In the genomic region with DNA sequence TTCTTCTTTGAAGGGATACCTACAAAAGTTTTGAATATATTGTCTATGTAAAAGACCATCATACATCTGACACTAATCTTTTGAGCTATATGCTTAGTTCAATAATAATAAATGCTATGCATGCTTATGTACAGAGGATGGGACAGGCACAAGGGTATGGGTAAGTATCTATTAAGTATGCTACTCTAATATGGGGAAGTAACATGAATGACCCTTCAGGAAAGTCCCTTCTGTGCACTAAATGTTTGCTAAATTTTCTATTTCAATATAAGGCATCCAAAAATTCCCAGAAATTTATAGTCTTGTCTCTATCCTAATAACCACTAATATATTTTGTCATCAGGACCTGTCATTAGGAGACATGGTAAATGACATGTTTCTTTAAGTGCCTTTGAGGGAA, we compare ENCODE assay signal across 27 cellular contexts. TPM values are rescaled to one million over a fixed set of nuclear protein-coding genes. Genes with fewer than 3 reads are reported as not detected.
DNase-seq lines count a peak whose midpoint lies in the region; ATAC-seq and TF ChIP-seq lines count a peak whose summit lies in the region.
"Had no signal": no experiment of that assay in that cellular context is flagged by ENCODE, and none has a peak within 500 bp of the region (broad histone marks: within the 10 kb centered on the region; RNA-seq: fewer than 3 reads in every experiment).

No MANE protein-coding gene starts in this region.

- TF ChIP-seq EP300 in transverse colon (IDR thresholded peaks at IDR 0.05; ENCODE audit: low read depth): no peak

- no peaks in the 10 kb centered on the region for H3K36me3 Mint-ChIP-seq in memory B cell
- peaks cover 3% of the 10 kb centered on the region for H3K36me3 Mint-ChIP-seq in activated T-helper 1 cell treated with anti-CD3 and anti-CD28 coated beads, Interleukin-12 subunit alpha, Interleukin-12 subunit beta, Interleukin-2, Interleukin-4 antibody, amounts not matched to agents 30 ng/mL and 10 ng/mL and 1 ng/mL, durations not matched to agents 14 hours and 24 hours and 36 hours (ENCODE audit: low read depth)

- in situ Hi-C loops in transverse colon (cut with MboI; ENCODE audit: low pct_ligation_motif_present in 1 of 4, low pct_unique_long_range_greater_than_20kb in 1 of 4, low sequenced_read_pairs in 3 of 4): no loop called here

- H3K27ac ChIP-seq in DOHH2 (ENCODE audit: low read depth, low read length) (peak overlapping the region; percentile 97), transverse colon (peak overlapping the region in 2 of 4 donors; percentile 32 to 41)
- H3K27ac ChIP-seq: ascending aorta, esophagus muscularis mucosa, uterus had no signal

- peaks cover 99% of the 10 kb centered on the region for H3K79me2 ChIP-seq in DOHH2 (ENCODE audit: control insufficient read depth, low read length)

- peaks cover 21% of the 10 kb centered on the region for H3F3A ChIP-seq in DOHH2 (ENCODE audit: control insufficient read depth, insufficient read depth)

- H3K9me3 Mint-ChIP-seq in memory B cell: peaks cover 1% of the 10 kb centered on the region
- no peaks in the 10 kb centered on the region for H3K9me3 Mint-ChIP-seq in activated T-helper 1 cell treated with anti-CD3 and anti-CD28 coated beads, Interleukin-12 subunit alpha, Interleukin-12 subunit beta, Interleukin-2, Interleukin-4 antibody, amounts not matched to agents 30 ng/mL and 10 ng/mL and 1 ng/mL, durations not matched to agents 14 hours and 24 hours and 36 hours
- H3K9me3 Mint-ChIP-seq: activated CD4-positive, alpha-beta T cell treated with anti-CD3 and anti-CD28 coated beads, Interleukin-2, amount 10 ng/mL, durations not matched to agents 24 days and 14 days; CD4-positive, alpha-beta T cell; nephron progenitor cell had no signal

- peak overlapping the region; percentile 18 for H3K4me3 Mint-ChIP-seq in memory B cell
- H3K4me3 Mint-ChIP-seq in activated T-helper 1 cell treated with anti-CD3 and anti-CD28 coated beads, Interleukin-12 subunit alpha, Interleukin-12 subunit beta, Interleukin-2, Interleukin-4 antibody, amounts not matched to agents 30 ng/mL and 10 ng/mL and 1 ng/mL, durations not matched to agents 14 hours and 24 hours and 36 hours: no peak overlapping the region
- H3K4me3 Mint-ChIP-seq: activated CD4-positive, alpha-beta T cell treated with anti-CD3 and anti-CD28 coated beads, Interleukin-2, amount 10 ng/mL, durations not matched to agents 24 days and 14 days; nephron progenitor cell had no signal

- ATAC-seq in GM21576 (IDR thresholded peaks at IDR 0.05; ENCODE audit: unreplicated experiment): peak; percentile 18
- ATAC-seq in memory B cell (ENCODE audit: low read depth): peak; percentile 66

- H3K36me3 ChIP-seq in DOHH2 (ENCODE audit: control insufficient read depth, low read length) (peaks cover 25% of the 10 kb centered on the region), transverse colon (no peaks in the 10 kb centered on the region)
- H3K36me3 ChIP-seq: ascending aorta, esophagus muscularis mucosa, HAP-1, uterus had no signal

- intact Hi-C loops in transverse colon (cut with DNase I; ENCODE audit: low total_unique reads): no loop called here
- intact Hi-C loops in activated T-helper 1 cell treated with anti-CD3 and anti-CD28 coated beads, Interleukin-12 subunit alpha, Interleukin-12 subunit beta, Interleukin-2, Interleukin-4 antibody, amounts not matched to agents 30 ng/mL and 10 ng/mL and 1 ng/mL, durations not matched to agents 14 hours and 24 hours and 36 hours (cut with micrococcal nuclease): no loop called here

- no peak for TF ChIP-seq POLR2A in transverse colon (IDR thresholded peaks at IDR 0.05)

- H3K4me3 ChIP-seq in DOHH2 (ENCODE audit: low read length): peak overlapping the region; percentile 73
- H3K4me3 ChIP-seq in transverse colon: no peak overlapping the region
- H3K4me3 ChIP-seq: ascending aorta, esophagus muscularis mucosa, HAP-1, smooth muscle cell, uterus had no signal

- peaks cover 68% of the 10 kb centered on the region for H3K4me1 Mint-ChIP-seq in memory B cell
- H3K4me1 Mint-ChIP-seq in activated T-helper 1 cell treated with anti-CD3 and anti-CD28 coated beads, Interleukin-12 subunit alpha, Interleukin-12 subunit beta, Interleukin-2, Interleukin-4 antibody, amounts not matched to agents 30 ng/mL and 10 ng/mL and 1 ng/mL, durations not matched to agents 14 hours and 24 hours and 36 hours (ENCODE audit: low read depth): peaks cover 54% of the 10 kb centered on the region

- H3K4me1 ChIP-seq in DOHH2 (ENCODE audit: control insufficient read depth, low read length): peaks cover 99% of the 10 kb centered on the region
- H3K4me1 ChIP-seq in transverse colon: peaks cover 22 to 54% (median 35%) of the 10 kb centered on the region in 4 donors
- H3K4me1 ChIP-seq: ascending aorta, uterus had no signal

- H3K27ac Mint-ChIP-seq in memory B cell: peak overlapping the region; percentile 86
- H3K27ac Mint-ChIP-seq in activated T-helper 1 cell treated with anti-CD3 and anti-CD28 coated beads, Interleukin-12 subunit alpha, Interleukin-12 subunit beta, Interleukin-2, Interleukin-4 antibody, amounts not matched to agents 30 ng/mL and 10 ng/mL and 1 ng/mL, durations not matched to agents 14 hours and 24 hours and 36 hours: no peak overlapping the region
- H3K27ac Mint-ChIP-seq: activated CD4-positive, alpha-beta T cell treated with anti-CD3 and anti-CD28 coated beads, Interleukin-2, amount 10 ng/mL, durations not matched to agents 24 days and 14 days; nephron progenitor cell had no signal

- TF ChIP-seq CTCF in DOHH2 (IDR thresholded peaks at IDR 0.05; ENCODE audit: low read depth, low read length, poor library complexity, severe bottlenecking) (no peak), transverse colon (IDR thresholded peaks at IDR 0.05) (no peak)

- H3K9me2 ChIP-seq in DOHH2 (replicated peaks; ENCODE audit: control insufficient read depth, low read length): no peaks in the 10 kb centered on the region

- H3K4me2 ChIP-seq in DOHH2 (ENCODE audit: low read length): peak overlapping the region; percentile 85
- H3K4me2 ChIP-seq: smooth muscle cell had no signal

- H4K20me1 ChIP-seq in DOHH2 (ENCODE audit: control insufficient read depth, insufficient read depth, low read depth, low read length): peaks cover 9% of the 10 kb centered on the region; the same call in 1 of the 2 replicates

- H3K27me3 ChIP-seq in DOHH2 (ENCODE audit: control insufficient read depth, low read length): no peaks in the 10 kb centered on the region
- H3K27me3 ChIP-seq in transverse colon: no peaks in the 10 kb centered on the region
- H3K27me3 ChIP-seq: ascending aorta, esophagus muscularis mucosa, uterus had no signal

- no peaks in the 10 kb centered on the region for H3K27me3 Mint-ChIP-seq in memory B cell
- H3K27me3 Mint-ChIP-seq in activated T-helper 1 cell treated with anti-CD3 and anti-CD28 coated beads, Interleukin-12 subunit alpha, Interleukin-12 subunit beta, Interleukin-2, Interleukin-4 antibody, amounts not matched to agents 30 ng/mL and 10 ng/mL and 1 ng/mL, durations not matched to agents 14 hours and 24 hours and 36 hours (ENCODE audit: insufficient read depth): no peaks in the 10 kb centered on the region
- H3K27me3 Mint-ChIP-seq: activated CD4-positive, alpha-beta T cell treated with anti-CD3 and anti-CD28 coated beads, Interleukin-2, amount 10 ng/mL, durations not matched to agents 24 days and 14 days; CD4-positive, alpha-beta T cell had no signal

- DNase-seq in NAMALWA (ENCODE audit: low spot score): peak; percentile 28
- DNase-seq in memory B cell (ENCODE audit: low spot score in 2 of 2): no peak
- DNase-seq in NCI-H446 treated with DMSO at 0.1 percent for 48 hours (lab: John Stamatoyannopoulos, UW): no peak
- no peak for DNase-seq in SW480 (ENCODE audit: low spot score)
- DNase-seq in transverse colon: no peak
- no peak for DNase-seq in activated T-helper 1 cell treated with anti-CD3 and anti-CD28 coated beads, Interleukin-12 subunit alpha, Interleukin-12 subunit beta, Interleukin-2, Interleukin-4 antibody, amounts not matched to agents 30 ng/mL and 10 ng/mL and 1 ng/mL, durations not matched to agents 14 hours and 24 hours and 36 hours (ENCODE audit: low spot score)
- DNase-seq: activated CD4-positive, alpha-beta T cell treated with anti-CD3 and anti-CD28 coated beads, Interleukin-2, amount 10 ng/mL, durations not matched to agents 24 days and 14 days; activated gamma-delta T cell treated with Interleukin-2 at 50 U/mL for 16 hours; CD4-positive, alpha-beta T cell; cerebellar nuclear complex; effector CD8-positive, alpha-beta T cell; KBM-7; mesendoderm; NCI-H1048; NCI-H2081 treated with DMSO at 0.1 percent for 48 hours; NCI-H510A treated with DMSO at 0.1 percent for 48 hours; nephron progenitor cell; stimulated activated CD4-positive, alpha-beta T cell treated with anti-CD3 and anti-CD28 coated beads, Interleukin-4, amount 100 ng/mL, for 24 hours; substantia nigra; SW 1271; uterus had no signal

- H3K9me3 ChIP-seq in DOHH2 (ENCODE audit: control insufficient read depth, insufficient read depth, low read length) (no peaks in the 10 kb centered on the region), transverse colon (no peaks in the 10 kb centered on the region)
- H3K9me3 ChIP-seq: ascending aorta, esophagus muscularis mucosa, HAP-1, uterus had no signal

RNA-seq across cellular contexts. Expression of a gene that starts 19.0 kb away (rescaled TPM):
- 100 to 1,000 TPM in 3 of 4 donors, 10 to 100 TPM in 1; 72.2 to 255 (median 166) TPM for total RNA-seq in transverse colon
- total RNA-seq in activated T-helper 1 cell treated with anti-CD3 and anti-CD28 coated beads, Interleukin-12 subunit alpha, Interleukin-12 subunit beta, Interleukin-2, Interleukin-4 antibody, amounts not matched to agents 30 ng/mL and 10 ng/mL and 1 ng/mL, durations not matched to agents 14 hours and 24 hours and 36 hours: 18.2 and 25.8 TPM in 2 replicates
